Comparison of ENCODE assay signal across 19 cellular contexts in the genomic region with DNA sequence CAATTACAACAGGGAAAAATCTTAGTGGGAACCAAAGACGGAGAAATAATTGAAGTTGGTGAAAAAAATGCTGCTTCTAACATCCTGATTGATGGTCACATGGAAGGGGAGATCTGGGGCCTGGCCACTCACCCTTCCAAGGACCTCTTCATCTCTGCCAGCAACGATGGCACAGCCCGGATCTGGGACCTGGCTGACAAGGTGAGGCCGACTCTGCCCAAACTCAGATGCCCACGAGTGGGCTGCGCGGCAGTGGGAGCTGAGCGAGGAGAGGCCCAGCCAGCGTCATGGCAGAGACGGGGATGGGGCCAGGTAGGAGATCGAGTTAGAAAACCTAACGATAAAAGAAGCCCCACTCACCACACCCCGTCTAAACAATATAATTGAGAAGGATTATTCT.
"Had no signal": no experiment of that assay in that cellular context is flagged by ENCODE, and none has a peak within 500 bp of the region (broad histone marks: within the 10 kb centered on the region; RNA-seq: fewer than 3 reads in every experiment).

No MANE protein-coding gene starts in this region.

- H3K36me3 ChIP-seq: cardiac muscle cell had no signal

- H3K27ac ChIP-seq: cardiac muscle cell had no signal

- H3K27ac Mint-ChIP-seq: activated CD8-positive, alpha-beta T cell treated with anti-CD3 and anti-CD28 coated beads for 36 hours; activated naive CD4-positive, alpha-beta T cell treated with anti-CD3 and anti-CD28 coated beads, Interleukin-2, amount 50 U/mL, for 24 hours; T-helper 1 cell treated with Interleukin-12 subunit alpha and Interleukin-12 subunit beta and Interleukin-4 antibody, amounts not matched to agents 30 μg/mL and 1 μg/mL, for 36 hours had no signal

- H3K4me3 ChIP-seq: cardiac muscle cell, K562 had no signal

- H3K9me3 Mint-ChIP-seq: activated CD8-positive, alpha-beta T cell treated with anti-CD3 and anti-CD28 coated beads for 36 hours; activated naive CD4-positive, alpha-beta T cell treated with anti-CD3 and anti-CD28 coated beads, Interleukin-2, amount 50 U/mL, for 24 hours; brain; T-helper 1 cell treated with Interleukin-12 subunit alpha and Interleukin-12 subunit beta and Interleukin-4 antibody, amounts not matched to agents 30 μg/mL and 1 μg/mL, for 36 hours had no signal

- ATAC-seq: activated CD4-positive, CD25-positive, alpha-beta regulatory T cell treated with anti-CD3 and anti-CD28 coated beads, Interleukin-2, amount 50 U/mL, for 24 hours; activated CD8-positive, alpha-beta T cell treated with anti-CD3 and anti-CD28 coated beads for 36 hours; K562 had no signal

- DNase-seq: activated CD4-positive, alpha-beta T cell treated with anti-CD3 and anti-CD28 coated beads for 4 hours; activated CD8-positive, alpha-beta memory T cell treated with anti-CD3 and anti-CD28 coated beads, Interleukin-2, amount 50 U/mL, for 4 hours; activated CD8-positive, alpha-beta T cell treated with anti-CD3 and anti-CD28 coated beads for 36 hours; activated effector memory CD4-positive, alpha-beta T cell treated with Interleukin-2 at 50 U/mL for 16 hours; activated naive CD4-positive, alpha-beta T cell; activated T-cell treated with anti-CD3 and anti-CD28 coated beads, Interleukin-2, amount 50 U/mL, for 1 hour; Karpas-422; NCI-H1436 treated with DMSO at 0.1 percent for 48 hours; NCI-H187 treated with DMSO at 0.1 percent for 48 hours; NCI-H2081 treated with DMSO at 0.1 percent for 48 hours; NCI-H446; SHP77 treated with DMSO at 0.1 percent for 48 hours had no signal

- FAIRE-seq: astrocyte, K562 had no signal

- H3K4me3 Mint-ChIP-seq: activated CD8-positive, alpha-beta T cell treated with anti-CD3 and anti-CD28 coated beads for 36 hours; activated naive CD4-positive, alpha-beta T cell treated with anti-CD3 and anti-CD28 coated beads, Interleukin-2, amount 50 U/mL, for 24 hours; brain; T-helper 1 cell treated with Interleukin-12 subunit alpha and Interleukin-12 subunit beta and Interleukin-4 antibody, amounts not matched to agents 30 μg/mL and 1 μg/mL, for 36 hours had no signal

- H3K27me3 Mint-ChIP-seq: activated CD8-positive, alpha-beta T cell treated with anti-CD3 and anti-CD28 coated beads for 36 hours; activated naive CD4-positive, alpha-beta T cell treated with anti-CD3 and anti-CD28 coated beads, Interleukin-2, amount 50 U/mL, for 24 hours; brain had no signal
